Comparison of ENCODE assay signal across 16 cellular contexts in the genomic region with DNA sequence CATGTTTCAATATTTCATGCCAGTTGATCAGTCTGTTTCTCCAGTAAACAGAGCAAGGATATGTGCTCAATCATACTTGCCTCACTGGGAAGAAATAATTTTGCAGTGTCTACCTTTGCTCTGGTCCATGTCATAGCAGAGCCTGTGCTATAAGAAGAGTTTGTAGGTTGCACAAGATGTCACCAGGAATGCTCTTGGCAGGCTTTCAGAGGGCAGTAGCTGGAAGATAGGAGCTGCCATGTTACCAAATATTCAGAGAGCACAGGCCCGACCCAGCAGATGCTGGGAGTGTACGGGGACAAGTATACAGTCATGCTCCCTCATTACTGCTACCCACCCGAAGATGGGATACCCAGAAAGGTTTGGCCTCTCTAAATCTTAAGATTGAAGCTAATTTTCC.
DNase-seq lines count a peak whose midpoint lies in the region; ATAC-seq and TF ChIP-seq lines count a peak whose summit lies in the region.
"Had no signal": no experiment of that assay in that cellular context is flagged by ENCODE, and none has a peak within 500 bp of the region (broad histone marks: within the 10 kb centered on the region; RNA-seq: fewer than 3 reads in every experiment).

No MANE protein-coding gene starts in this region.

- H2BK12ac ChIP-seq in mesenchymal stem cell (ENCODE audit: low read length in 2 of 2), result no peak overlapping the region

- H3K9me3 ChIP-seq in right cardiac atrium (ENCODE audit: control insufficient read depth, low read length), result no peaks in the 10 kb centered on the region
- H3K9me3 ChIP-seq in mesenchymal stem cell (ENCODE audit: control insufficient read depth, low read length), result no peaks in the 10 kb centered on the region
- H3K9me3 ChIP-seq: BLaER1 treated with 17β-estradiol and CSF1 and Interleukin-3, amounts not matched to agents 10 nM and 100 nM had no signal

- H4K91ac ChIP-seq in mesenchymal stem cell (ENCODE audit: low read length), result no peak overlapping the region

- H3K36me3 ChIP-seq in mesenchymal stem cell (ENCODE audit: control insufficient read depth in 1 of 2, insufficient read depth in 2 of 2, low read depth in 1 of 2, low read length in 2 of 2), result no peaks in the 10 kb centered on the region
- H3K36me3 ChIP-seq: BLaER1 treated with 17β-estradiol and CSF1 and Interleukin-3, amounts not matched to agents 10 nM and 100 nM had no signal

- H4K8ac ChIP-seq in mesenchymal stem cell (ENCODE audit: low read length), result no peak overlapping the region

- no peak overlapping the region for H2BK5ac ChIP-seq in mesenchymal stem cell (ENCODE audit: low read depth, low read length, poor library complexity, severe bottlenecking)

- TF ChIP-seq CTCF in activated B cell treated with CpG ODN at 0.5 μM for 24 hours (IDR thresholded peaks at IDR 0.05), result no peak

- CTCF ChIA-PET in activated naive CD4-positive, alpha-beta T cell treated with anti-CD3 and anti-CD28 coated beads, Interleukin-2, amount 10 ng/mL, durations not matched to agents 7 days and 5 days (lab: Charles Lee), result interaction anchor here (0.6 kb wide), 1 partner anchor 48 kb away, joined by 3 read pairs; no protein-coding TSS in a partner anchor
- CTCF ChIA-PET in activated B cell treated with CpG ODN at 0.5 μM for 24 hours (lab: Charles Lee), result no interaction called here

- H2BK120ac ChIP-seq in mesenchymal stem cell (ENCODE audit: low read depth, low read length), result no peak overlapping the region

- H3K4me1 ChIP-seq in right cardiac atrium (ENCODE audit: control insufficient read depth, insufficient read depth, low read length), result no peaks in the 10 kb centered on the region
- peaks cover 6% of the 10 kb centered on the region for H3K4me1 ChIP-seq in mesenchymal stem cell (ENCODE audit: control insufficient read depth, insufficient read depth, low read depth, low read length)
- H3K4me1 ChIP-seq: BLaER1 treated with 17β-estradiol and CSF1 and Interleukin-3, amounts not matched to agents 10 nM and 100 nM had no signal

- no peaks in the 10 kb centered on the region for H3K79me1 ChIP-seq in mesenchymal stem cell (replicated peaks; ENCODE audit: low read length, poor library complexity, severe bottlenecking)

- H3K36me3 Mint-ChIP-seq in activated naive CD4-positive, alpha-beta T cell treated with anti-CD3 and anti-CD28 coated beads, Interleukin-2, amount 50 U/mL, for 24 hours, result no peaks in the 10 kb centered on the region
- H3K36me3 Mint-ChIP-seq in activated naive CD4-positive, alpha-beta T cell treated with anti-CD3 and anti-CD28 coated beads, Interleukin-2, amount 10 ng/mL, durations not matched to agents 7 days and 5 days, result peaks cover 9% of the 10 kb centered on the region
- no peaks in the 10 kb centered on the region for H3K36me3 Mint-ChIP-seq in activated B cell treated with CpG ODN at 0.5 μM for 24 hours (ENCODE audit: low read depth)

- POLR2A ChIA-PET in activated B cell treated with CpG ODN at 0.5 μM for 24 hours (lab: Charles Lee), result interaction anchor here (0.6 kb wide), 1 partner anchor 157 kb away, joined by 16 read pairs; no protein-coding TSS in a partner anchor

- no peak overlapping the region for H2AFZ ChIP-seq in mesenchymal stem cell (ENCODE audit: low read depth, low read length)

- ATAC-seq in left ventricle myocardium superior (peak; percentile 73), right cardiac atrium (no peak), activated B cell treated with CpG ODN at 0.5 μM for 24 hours (ENCODE audit: low read depth) (no peak)

- H3K27me3 Mint-ChIP-seq in activated naive CD4-positive, alpha-beta T cell treated with anti-CD3 and anti-CD28 coated beads, Interleukin-2, amount 50 U/mL, for 24 hours, result no peaks in the 10 kb centered on the region
- peaks cover 10% of the 10 kb centered on the region for H3K27me3 Mint-ChIP-seq in activated naive CD4-positive, alpha-beta T cell treated with anti-CD3 and anti-CD28 coated beads, Interleukin-2, amount 10 ng/mL, durations not matched to agents 7 days and 5 days
- H3K27me3 Mint-ChIP-seq in activated B cell treated with CpG ODN at 0.5 μM for 24 hours, result no peaks in the 10 kb centered on the region
- H3K27me3 Mint-ChIP-seq: CD4-positive, alpha-beta T cell had no signal

- H2AK5ac ChIP-seq in mesenchymal stem cell (ENCODE audit: low read length, severe bottlenecking), result peak overlapping the region; percentile 52

- H3K9ac ChIP-seq in mesenchymal stem cell (ENCODE audit: low read length), result no peak overlapping the region
- H3K9ac ChIP-seq: BLaER1 treated with 17β-estradiol and CSF1 and Interleukin-3, amounts not matched to agents 10 nM and 100 nM had no signal

- H3K23ac ChIP-seq in mesenchymal stem cell (ENCODE audit: low read length in 2 of 2), result no peak overlapping the region

- peaks cover 35% of the 10 kb centered on the region for H3K4me1 Mint-ChIP-seq in activated naive CD4-positive, alpha-beta T cell treated with anti-CD3 and anti-CD28 coated beads, Interleukin-2, amount 50 U/mL, for 24 hours
- H3K4me1 Mint-ChIP-seq in activated naive CD4-positive, alpha-beta T cell treated with anti-CD3 and anti-CD28 coated beads, Interleukin-2, amount 10 ng/mL, durations not matched to agents 7 days and 5 days, result peaks cover 41% of the 10 kb centered on the region
- H3K4me1 Mint-ChIP-seq in activated B cell treated with CpG ODN at 0.5 μM for 24 hours, result peaks cover 42% of the 10 kb centered on the region

- no peaks in the 10 kb centered on the region for H3K27me3 ChIP-seq in right cardiac atrium (ENCODE audit: control insufficient read depth, insufficient read depth)
- no peaks in the 10 kb centered on the region for H3K27me3 ChIP-seq in mesenchymal stem cell (ENCODE audit: control insufficient read depth in 1 of 2, insufficient read depth in 1 of 2, low read length in 2 of 2)
- H3K27me3 ChIP-seq: BLaER1 treated with 17β-estradiol and CSF1 and Interleukin-3, amounts not matched to agents 10 nM and 100 nM had no signal

- WGBS in right cardiac atrium, result 80% methylated on average over 3 of the region's 3 CpGs
- 100% methylated on average over 3 of the region's 3 CpGs for WGBS in mesenchymal stem cell

- H2BK15ac ChIP-seq in mesenchymal stem cell (ENCODE audit: low read depth, poor library complexity, severe bottlenecking), result no peak overlapping the region

- no peak overlapping the region for H3K4ac ChIP-seq in mesenchymal stem cell (ENCODE audit: low read depth in 1 of 2, low read length in 2 of 2)

- no peak overlapping the region for H3K4me2 ChIP-seq in mesenchymal stem cell (ENCODE audit: low read length, poor library complexity, severe bottlenecking)
- H3K4me2 ChIP-seq: BLaER1 treated with 17β-estradiol and CSF1 and Interleukin-3, amounts not matched to agents 10 nM and 100 nM had no signal

- H3K9me3 Mint-ChIP-seq in activated naive CD4-positive, alpha-beta T cell treated with anti-CD3 and anti-CD28 coated beads, Interleukin-2, amount 50 U/mL, for 24 hours, result no peaks in the 10 kb centered on the region
- peaks cover 7% of the 10 kb centered on the region for H3K9me3 Mint-ChIP-seq in activated naive CD4-positive, alpha-beta T cell treated with anti-CD3 and anti-CD28 coated beads, Interleukin-2, amount 10 ng/mL, durations not matched to agents 7 days and 5 days
- H3K9me3 Mint-ChIP-seq in activated B cell treated with CpG ODN at 0.5 μM for 24 hours, result no peaks in the 10 kb centered on the region

- no peak overlapping the region for H3K4me3 Mint-ChIP-seq in activated naive CD4-positive, alpha-beta T cell treated with anti-CD3 and anti-CD28 coated beads, Interleukin-2, amount 50 U/mL, for 24 hours
- H3K4me3 Mint-ChIP-seq in activated naive CD4-positive, alpha-beta T cell treated with anti-CD3 and anti-CD28 coated beads, Interleukin-2, amount 10 ng/mL, durations not matched to agents 7 days and 5 days, result no peak overlapping the region
- H3K4me3 Mint-ChIP-seq in activated B cell treated with CpG ODN at 0.5 μM for 24 hours, result no peak overlapping the region
- H3K4me3 Mint-ChIP-seq: CD4-positive, alpha-beta T cell had no signal

- intact Hi-C loops in left ventricle myocardium superior (cut with micrococcal nuclease) (no loop called here), right cardiac atrium (cut with DNase I) (no loop called here), activated B cell treated with CpG ODN at 0.5 μM for 24 hours (cut with micrococcal nuclease) (no loop called here)

- no peak overlapping the region for H3K18ac ChIP-seq in mesenchymal stem cell (ENCODE audit: low read depth in 1 of 2, low read length in 2 of 2)

- H3K14ac ChIP-seq in mesenchymal stem cell (ENCODE audit: low read length in 2 of 2), result no peak overlapping the region

- DNase-seq in activated naive CD4-positive, alpha-beta T cell treated with anti-CD3 and anti-CD28 coated beads, Interleukin-2, amount 10 ng/mL, durations not matched to agents 7 days and 5 days, result no peak
- DNase-seq in left ventricle myocardium superior (no peak), right cardiac atrium (no peak), activated B cell treated with CpG ODN at 0.5 μM for 24 hours (no peak), mesenchymal stem cell (no peak), islet precursor cell (no peak), superior temporal gyrus (ENCODE audit: extremely low spot score) (no peak)
- DNase-seq: 8988T; ACHN; CD4-positive, alpha-beta T cell; DMS153; DMS79 treated with DMSO at 0.1 percent for 48 hours; EL; HCEC 1CT had no signal

- peak overlapping the region; percentile 9 for H3K27ac Mint-ChIP-seq in activated naive CD4-positive, alpha-beta T cell treated with anti-CD3 and anti-CD28 coated beads, Interleukin-2, amount 50 U/mL, for 24 hours
- H3K27ac Mint-ChIP-seq in activated naive CD4-positive, alpha-beta T cell treated with anti-CD3 and anti-CD28 coated beads, Interleukin-2, amount 10 ng/mL, durations not matched to agents 7 days and 5 days, result no peak overlapping the region
- H3K27ac Mint-ChIP-seq in activated B cell treated with CpG ODN at 0.5 μM for 24 hours, result peak overlapping the region; percentile 20
- H3K27ac Mint-ChIP-seq: CD4-positive, alpha-beta T cell had no signal

- H3K27ac ChIP-seq in right cardiac atrium (ENCODE audit: low read length) (no peak overlapping the region), mesenchymal stem cell (ENCODE audit: low read length, poor library complexity, severe bottlenecking) (no peak overlapping the region)
- H3K27ac ChIP-seq: BLaER1 treated with 17β-estradiol and CSF1 and Interleukin-3, amounts not matched to agents 10 nM and 100 nM had no signal

- H3K4me3 ChIP-seq in right cardiac atrium (ENCODE audit: low read length) (no peak overlapping the region), mesenchymal stem cell (ENCODE audit: insufficient read depth in 1 of 2, low read depth in 1 of 2, low read length in 2 of 2) (no peak overlapping the region)
- H3K4me3 ChIP-seq: BLaER1 treated with 17β-estradiol and CSF1 and Interleukin-3, amounts not matched to agents 10 nM and 100 nM had no signal
